Comparison of ENCODE assay signal across 9 cellular contexts in genomic region chr19:46745030-46745429, GRCh38. TPM values are rescaled to one million over a fixed set of nuclear protein-coding genes. Genes with fewer than 3 reads are reported as not detected.
DNase-seq lines count a peak whose midpoint lies in the region; ATAC-seq and TF ChIP-seq lines count a peak whose summit lies in the region.
"Had no signal": no experiment of that assay in that cellular context is flagged by ENCODE, and none has a peak within 500 bp of the region (broad histone marks: within the 10 kb centered on the region; RNA-seq: fewer than 3 reads in every experiment).

No MANE protein-coding gene starts in this region.

- no peaks in the 10 kb centered on the region for H3K27me3 Mint-ChIP-seq in central memory CD8-positive, alpha-beta T cell

- H3K4me1 ChIP-seq in heart right ventricle (peaks cover 7 to 66% (median 55%) of the 10 kb centered on the region in 9 donors), mononuclear cell (ENCODE audit: insufficient read depth, low read length) (peaks cover 53% of the 10 kb centered on the region), aorta (ENCODE audit: control insufficient read depth in 1 of 2, insufficient read depth in 2 of 2, low read length in 2 of 2) (no peaks in the 10 kb centered on the region)

- peak overlapping the region; percentile 85 for H3K4me3 Mint-ChIP-seq in central memory CD8-positive, alpha-beta T cell

- H3K4me1 Mint-ChIP-seq in central memory CD8-positive, alpha-beta T cell = peaks cover 65% of the 10 kb centered on the region

- H3K36me3 Mint-ChIP-seq in central memory CD8-positive, alpha-beta T cell (ENCODE audit: insufficient read depth) = peaks cover 20% of the 10 kb centered on the region

- H3K9me3 ChIP-seq in heart right ventricle = no peaks in the 10 kb centered on the region
- H3K9me3 ChIP-seq in mononuclear cell (ENCODE audit: low read depth, low read length) = no peaks in the 10 kb centered on the region
- H3K9me3 ChIP-seq in aorta (ENCODE audit: control insufficient read depth, low read length) = no peaks in the 10 kb centered on the region

- intact Hi-C loops in heart right ventricle (cut with DNase I) = loop anchor here in 3 of 10 donors (5.0 to 10.0 kb wide), 3 partner anchors 43 to 250 kb away; partner anchors contain the start of gene CALM3 (in 1 of the 3)
- intact Hi-C loops in Right ventricle myocardium superior (cut with DNase I) = no loop called here
- intact Hi-C loops in aorta (cut with DNase I) = no loop called here

- ATAC-seq in heart right ventricle (peak in 6 of 8 donors; percentile 2 to 40 (median 22)), Right ventricle myocardium superior (ENCODE audit: poor library complexity) (no peak), aorta (ENCODE audit: low FRiP score) (peak; percentile 4), HG02610 (IDR thresholded peaks at IDR 0.05; ENCODE audit: unreplicated experiment) (no peak)
- no peak for ATAC-seq in central memory CD8-positive, alpha-beta T cell (replicated peaks; ENCODE audit: extremely low read depth, poor library complexity, severe bottlenecking)

- in situ Hi-C loops in ACHN (cut with HindIII; ENCODE audit: low pct_ligation_motif_present, low pct_unique_long_range_greater_than_20kb, low sequenced_read_pairs) = no loop called here

- 28 to 30% methylated on average over 8 of the region's 8 CpGs for WGBS in heart right ventricle, 2 donors
- WGBS in aorta, 2 donors = 13 to 18% methylated on average over 8 of the region's 8 CpGs

- H3K27me3 ChIP-seq in heart right ventricle (no peaks in the 10 kb centered on the region), mononuclear cell (ENCODE audit: insufficient read depth, low read length) (no peaks in the 10 kb centered on the region), aorta (ENCODE audit: control insufficient read depth in 1 of 2, insufficient read depth in 2 of 2, low read length in 1 of 2) (no peaks in the 10 kb centered on the region)

- H3K36me3 ChIP-seq in heart right ventricle (peaks cover 0 to 33% (median 0%) of the 10 kb centered on the region in 9 donors), aorta (ENCODE audit: control insufficient read depth in 1 of 2, insufficient read depth in 2 of 2, low read length in 1 of 2) (no peaks in the 10 kb centered on the region)

- peak overlapping the region in 5 of 10 donors; percentile 91 to 98 (median 95) for H3K27ac ChIP-seq in heart right ventricle
- H3K27ac ChIP-seq in aorta (ENCODE audit: low read depth in 1 of 2, low read length in 2 of 2) = no peak overlapping the region

- no peak for DNase-seq in heart right ventricle
- DNase-seq in Right ventricle myocardium superior = no peak
- no peak for DNase-seq in central memory CD8-positive, alpha-beta T cell (ENCODE audit: low spot score in 2 of 2)
- no peak for DNase-seq in aorta
- DNase-seq in OCI-M2 (lab: John Stamatoyannopoulos, UW; ENCODE audit: unreplicated experiment) = no peak
- DNase-seq in ACHN = no peak
- DNase-seq: Kasumi-1 had no signal

- peak overlapping the region; percentile 79 to 99 (median 96) for H3K4me3 ChIP-seq in heart right ventricle
- peak overlapping the region; percentile 74 for H3K4me3 ChIP-seq in mononuclear cell (ENCODE audit: low read length)
- H3K4me3 ChIP-seq in aorta (ENCODE audit: low read length in 2 of 2) = peak overlapping the region; percentile 96

- H3K9me3 Mint-ChIP-seq in central memory CD8-positive, alpha-beta T cell = no peaks in the 10 kb centered on the region

- TF ChIP-seq CTCF in heart right ventricle (IDR thresholded peaks at IDR 0.05) = no peak

- peak overlapping the region; percentile 84 for H3K27ac Mint-ChIP-seq in central memory CD8-positive, alpha-beta T cell (ENCODE audit: low read depth)

RNA-seq across cellular contexts. Expression of gene FKRP, which starts 0.8 kb away (rescaled TPM):
- total RNA-seq in heart right ventricle (10 to 100 TPM; 14.6 to 22.8 (median 19.7) TPM), Right ventricle myocardium superior (13.9 TPM), mononuclear cell (12.4 TPM), aorta (10 to 100 TPM; 19.1 to 20.6 TPM)
- polyA plus RNA-seq in heart right ventricle (10 to 100 TPM; 13.0 to 20.3 TPM), aorta (10 to 100 TPM in 1 of 2 donors, 1 to 10 TPM in 1; 3.9 to 13.0 TPM)

RNA-seq across cellular contexts. Expression of gene STRN4, which starts 1.2 kb away (rescaled TPM):
- 10 to 100 TPM; 43.3 to 56.1 (median 50.0) TPM for total RNA-seq in heart right ventricle
- polyA plus RNA-seq in heart right ventricle = 10 to 100 TPM; 50.4 to 63.3 TPM
- 38.4 TPM for total RNA-seq in Right ventricle myocardium superior
- 66.0 TPM for total RNA-seq in mononuclear cell
- 10 to 100 TPM; 63.4 to 69.8 TPM for total RNA-seq in aorta
- 10 to 100 TPM; 26.8 to 45.6 TPM for polyA plus RNA-seq in aorta

RNA-seq across cellular contexts. Expression of gene PRKD2, which starts 28.1 kb away (rescaled TPM):
- total RNA-seq in heart right ventricle = 10 to 100 TPM; 11.7 to 22.7 (median 12.4) TPM
- polyA plus RNA-seq in heart right ventricle = 10 to 100 TPM; 15.9 to 19.5 TPM
- total RNA-seq in Right ventricle myocardium superior = 10.1 TPM
- 25.2 TPM for total RNA-seq in mononuclear cell
- 10 to 100 TPM; 42.2 to 62.6 TPM for total RNA-seq in aorta
- polyA plus RNA-seq in aorta = 10 to 100 TPM; 15.3 to 79.2 TPM

RNA-seq across cellular contexts. Expression of gene SLC1A5, which starts 43.4 kb away (rescaled TPM):
- total RNA-seq in heart right ventricle = 10 to 100 TPM in 2 of 10 donors, 1 to 10 TPM in 8; 3.2 to 17.7 (median 5.3) TPM
- 10 to 100 TPM in 1 of 2 donors, 1 to 10 TPM in 1; 6.3 to 30.5 TPM for polyA plus RNA-seq in heart right ventricle
- total RNA-seq in Right ventricle myocardium superior = 7.0 TPM
- total RNA-seq in mononuclear cell = 5.5 TPM
- total RNA-seq in aorta = 10 to 100 TPM; 42.8 to 56.3 TPM
- polyA plus RNA-seq in aorta = 10 to 100 TPM; 15.4 to 44.4 TPM

Comparison
In these comparisons a context has a peak if more than half of its experiments do, and no peak if none do; other contexts are left out.
1. ATAC-seq: peak in heart right ventricle (6 of 8) and aorta (single experiment); none in Right ventricle myocardium superior (single experiment), central memory CD8-positive, alpha-beta T cell (single experiment) and HG02610 (single experiment).
2. Peak in every context shown above with its lines, with median percentiles within 50 percentile points of each other: H3K4me3 ChIP-seq.